In genomic region chr5:140111859-140112551, GRCh38 we compare ENCODE assay signal across 10 cellular contexts. TPM values are rescaled to one million over a fixed set of nuclear protein-coding genes. Genes with fewer than 3 reads are reported as not detected.
DNase-seq lines count a peak whose midpoint lies in the region; TF ChIP-seq lines count a peak whose summit lies in the region.
"Had no signal": no experiment of that assay in that cellular context is flagged by ENCODE, and none has a peak within 500 bp of the region (broad histone marks: within the 10 kb centered on the region; RNA-seq: fewer than 3 reads in every experiment).

No MANE protein-coding gene starts in this region.

- peaks cover 41% of the 10 kb centered on the region for H3K4me1 Mint-ChIP-seq in T-helper 1 cell treated with Interleukin-12 subunit alpha and Interleukin-12 subunit beta and Interleukin-4 antibody, amounts not matched to agents 30 μg/mL and 1 μg/mL, for 36 hours (ENCODE audit: low read depth)
- H3K4me1 Mint-ChIP-seq in endodermal cell = peaks cover 34% of the 10 kb centered on the region

- H3K27ac ChIP-seq in endodermal cell (ENCODE audit: low read depth, low read length) = no peak overlapping the region
- peak overlapping the region; percentile 44 for H3K27ac ChIP-seq in skeletal muscle tissue (ENCODE audit: low read depth, low read length)

- H3K36me3 Mint-ChIP-seq in T-helper 1 cell treated with Interleukin-12 subunit alpha and Interleukin-12 subunit beta and Interleukin-4 antibody, amounts not matched to agents 30 μg/mL and 1 μg/mL, for 36 hours (ENCODE audit: low read depth) = peaks cover 4% of the 10 kb centered on the region
- H3K36me3 Mint-ChIP-seq in endodermal cell (ENCODE audit: low read depth) = no peaks in the 10 kb centered on the region

- no peaks in the 10 kb centered on the region for H3K9me3 Mint-ChIP-seq in T-helper 1 cell treated with Interleukin-12 subunit alpha and Interleukin-12 subunit beta and Interleukin-4 antibody, amounts not matched to agents 30 μg/mL and 1 μg/mL, for 36 hours
- H3K9me3 Mint-ChIP-seq in endodermal cell = no peaks in the 10 kb centered on the region

- H3K27me3 ChIP-seq in endodermal cell (ENCODE audit: control insufficient read depth, insufficient read depth, low read length, poor library complexity, severe bottlenecking) = peaks cover 65% of the 10 kb centered on the region
- no peaks in the 10 kb centered on the region for H3K27me3 ChIP-seq in skeletal muscle tissue (ENCODE audit: control insufficient read depth in 3 of 3, insufficient read depth in 3 of 3, low read length in 3 of 3)

- H3K9me3 ChIP-seq in endodermal cell (ENCODE audit: control insufficient read depth, low read length) = no peaks in the 10 kb centered on the region
- no peaks in the 10 kb centered on the region for H3K9me3 ChIP-seq in skeletal muscle tissue (ENCODE audit: control insufficient read depth in 3 of 3, low read length in 3 of 3)

- no peak for TF ChIP-seq CTCF in endodermal cell (conservative IDR thresholded peaks at IDR 0.05)

- peaks cover 48% of the 10 kb centered on the region for H3K27me3 Mint-ChIP-seq in T-helper 1 cell treated with Interleukin-12 subunit alpha and Interleukin-12 subunit beta and Interleukin-4 antibody, amounts not matched to agents 30 μg/mL and 1 μg/mL, for 36 hours (ENCODE audit: low read depth)
- peaks cover 70% of the 10 kb centered on the region for H3K27me3 Mint-ChIP-seq in endodermal cell (ENCODE audit: insufficient read depth)

- no peak overlapping the region for H3K4me3 ChIP-seq in endodermal cell (ENCODE audit: low read length)
- H3K4me3 ChIP-seq in skeletal muscle tissue (ENCODE audit: low read length in 3 of 3) = no peak overlapping the region

- no peaks in the 10 kb centered on the region for H3K36me3 ChIP-seq in endodermal cell (ENCODE audit: control insufficient read depth, insufficient read depth, low read length)
- H3K36me3 ChIP-seq in skeletal muscle tissue (ENCODE audit: control insufficient read depth in 3 of 3, insufficient read depth in 3 of 3, low read length in 3 of 3) = no peaks in the 10 kb centered on the region

- no peak overlapping the region for H3K27ac Mint-ChIP-seq in T-helper 1 cell treated with Interleukin-12 subunit alpha and Interleukin-12 subunit beta and Interleukin-4 antibody, amounts not matched to agents 30 μg/mL and 1 μg/mL, for 36 hours
- no peak overlapping the region for H3K27ac Mint-ChIP-seq in endodermal cell

- H3K4me1 ChIP-seq in endodermal cell (ENCODE audit: control insufficient read depth, insufficient read depth, low read length) = peaks cover 7% of the 10 kb centered on the region
- H3K4me1 ChIP-seq in skeletal muscle tissue (ENCODE audit: control insufficient read depth in 3 of 3, insufficient read depth in 3 of 3, low read length in 3 of 3) = peaks cover 32 to 59% (median 51%) of the 10 kb centered on the region in 3 donors

- 33 to 46% methylated on average over 4 to 8 of the region's 8 CpGs for WGBS in endodermal cell (ENCODE audit: insufficient coverage in 1 of 2, insufficient read length in 1 of 2), 2 experiments

- peak overlapping the region; percentile 15 for H3K4me3 Mint-ChIP-seq in T-helper 1 cell treated with Interleukin-12 subunit alpha and Interleukin-12 subunit beta and Interleukin-4 antibody, amounts not matched to agents 30 μg/mL and 1 μg/mL, for 36 hours
- H3K4me3 Mint-ChIP-seq in endodermal cell = peak overlapping the region; percentile 67

- no peak for DNase-seq in T-helper 1 cell
- DNase-seq in NAMALWA (ENCODE audit: low spot score) = peak; percentile 37
- peak; percentile 55 for DNase-seq in endodermal cell
- no peak for DNase-seq in NCI-H1105 (lab: John Stamatoyannopoulos, UW)
- no peak for DNase-seq in AML-193 (lab: John Stamatoyannopoulos, UW)
- DNase-seq in kidney glomerular epithelial cell (lab: John Stamatoyannopoulos, UW) = no peak
- DNase-seq: activated naive CD4-positive, alpha-beta T cell; NCI-H2029 had no signal

- no peak overlapping the region for H3K9ac ChIP-seq in endodermal cell (ENCODE audit: extremely low read depth, low read length, poor library complexity, severe bottlenecking)
- H3K9ac ChIP-seq in skeletal muscle tissue (ENCODE audit: low read depth in 1 of 3, low read length in 3 of 3) = peak overlapping the region; percentile 2 to 50 (median 34)

RNA-seq across cellular contexts. Expression of gene PURA, which starts 1.9 kb away (rescaled TPM):
- total RNA-seq in endodermal cell (1 to 10 TPM; 6.8 to 7.7 TPM), skeletal muscle tissue (7.8 TPM)
- 3.1 TPM for polyA plus RNA-seq in endodermal cell (2013, experiment 1 of 2)
- 2.4 TPM for polyA plus RNA-seq in endodermal cell (2013, experiment 2 of 2)

RNA-seq across cellular contexts. Expression of gene IGIP, which starts 13.7 kb away (rescaled TPM):
- total RNA-seq in endodermal cell (1 to 10 TPM; 2.0 to 2.5 TPM), skeletal muscle tissue (5.7 TPM)
- 0.57 TPM for polyA plus RNA-seq in endodermal cell (2013, experiment 1 of 2)
- polyA plus RNA-seq in endodermal cell (2013, experiment 2 of 2) = 0.58 TPM

Comparison
In these comparisons a context has a peak if more than half of its experiments do, and no peak if none do; other contexts are left out.
1. DNase-seq: peak in NAMALWA (single experiment) and endodermal cell (single experiment); none in T-helper 1 cell (0 of 5), NCI-H1105 (single experiment), AML-193 (0 of 2) and kidney glomerular epithelial cell (single experiment).